ENCODE assay signal across 9 cellular contexts in genomic region chr6:100229512-100229911, GRCh38.
DNase-seq lines count a peak whose midpoint lies in the region; ATAC-seq and TF ChIP-seq lines count a peak whose summit lies in the region.
"Had no signal": no experiment of that assay in that cellular context is flagged by ENCODE, and none has a peak within 500 bp of the region (broad histone marks: within the 10 kb centered on the region; RNA-seq: fewer than 3 reads in every experiment).

No MANE protein-coding gene starts in this region.

- H3K4me2 ChIP-seq in MM.1S (ENCODE audit: low read depth, low read length) = peak overlapping the region; percentile 89
- peak overlapping the region; percentile 88 for H3K4me2 ChIP-seq in osteoblast (ENCODE audit: insufficient read depth, low read length)

- no peaks in the 10 kb centered on the region for H3F3A ChIP-seq in MM.1S (ENCODE audit: insufficient read depth, low read length)

- TF ChIP-seq CTCF in MM.1S (IDR thresholded peaks at IDR 0.05; ENCODE audit: low read length) = no peak
- no peak for TF ChIP-seq CTCF in dorsolateral prefrontal cortex (IDR thresholded peaks at IDR 0.05 in 54 of 56, conservative IDR thresholded peaks at IDR 0.05 in 2 of 56; ENCODE audit: low read depth in 1 of 56, partially characterized antibody in 56 of 56)
- TF ChIP-seq CTCF in osteoblast (IDR thresholded peaks at IDR 0.05; ENCODE audit: extremely low read depth, low read depth, low read length) = no peak
- no peak for TF ChIP-seq CTCF in uterus (IDR thresholded peaks at IDR 0.05)

- no peaks in the 10 kb centered on the region for H3K27me3 ChIP-seq in MM.1S (replicated peaks; ENCODE audit: insufficient read depth, low read length)
- H3K27me3 ChIP-seq in dorsolateral prefrontal cortex = peaks cover 0 to 11% (median 0%) of the 10 kb centered on the region in 45 donors
- no peaks in the 10 kb centered on the region for H3K27me3 ChIP-seq in osteoblast (ENCODE audit: insufficient read depth, low read length)
- peaks cover 0 to 4% of the 10 kb centered on the region in 2 donors for H3K27me3 ChIP-seq in uterus

- TF ChIP-seq POLR2A in uterus (IDR thresholded peaks at IDR 0.05) = no peak

- no peaks in the 10 kb centered on the region for H3K9me2 ChIP-seq in MM.1S (replicated peaks; ENCODE audit: insufficient read depth, low read length)

- H4K20me1 ChIP-seq in MM.1S (ENCODE audit: insufficient read depth, low read length) (no peaks in the 10 kb centered on the region), osteoblast (ENCODE audit: insufficient read depth, low read length) (no peaks in the 10 kb centered on the region)

- intact Hi-C loops in dorsolateral prefrontal cortex (cut with DNase I) = no loop called here
- intact Hi-C loops in uterus (cut with DNase I; ENCODE audit: low total_unique reads) = no loop called here

- DNase-seq in DMS53 (lab: John Stamatoyannopoulos, UW) = peak; percentile 71
- no peak for DNase-seq in MM.1S
- no peak for DNase-seq in dorsolateral prefrontal cortex
- no peak for DNase-seq in osteoblast (ENCODE audit: insufficient read length, low spot score, missing footprints)
- DNase-seq in uterus = no peak
- no peak for DNase-seq in anterior cingulate cortex (lab: John Stamatoyannopoulos, UW)

- H3K9me3 ChIP-seq in MM.1S (replicated peaks; ENCODE audit: insufficient read depth, low read length) = no peaks in the 10 kb centered on the region
- H3K9me3 ChIP-seq in osteoblast (ENCODE audit: low read depth, low read length) = no peaks in the 10 kb centered on the region
- no peaks in the 10 kb centered on the region for H3K9me3 ChIP-seq in uterus
- H3K9me3 ChIP-seq: mucosa of descending colon had no signal

- H3K36me3 ChIP-seq in MM.1S (replicated peaks; ENCODE audit: insufficient read depth, low read length) (no peaks in the 10 kb centered on the region), osteoblast (ENCODE audit: insufficient read depth, low read length) (no peaks in the 10 kb centered on the region), uterus (no peaks in the 10 kb centered on the region)

- no peak overlapping the region for H3K27ac ChIP-seq in MM.1S (ENCODE audit: low read length)
- H3K27ac ChIP-seq in dorsolateral prefrontal cortex = peak overlapping the region in 1 of 59 donors; percentile 18
- peak overlapping the region; percentile 74 for H3K27ac ChIP-seq in osteoblast (ENCODE audit: low read depth, low read length)
- no peak overlapping the region for H3K27ac ChIP-seq in uterus

- H3K4me1 ChIP-seq in MM.1S (ENCODE audit: low read length) (0 out of 2 replicates have a peak, but pooled peaks cover 6% of the 10 kb centered on the region), osteoblast (ENCODE audit: insufficient read depth, low read length) (peaks cover 14% of the 10 kb centered on the region), uterus (no peaks in the 10 kb centered on the region)

- H3K9ac ChIP-seq in MM.1S (ENCODE audit: low read length) = peak overlapping the region; percentile 57; the same call in 1 of the 2 replicates

- H2AFZ ChIP-seq in MM.1S (ENCODE audit: low read length) (peak overlapping the region; percentile 86), osteoblast (ENCODE audit: low read length) (peak overlapping the region; percentile 97)

- H3K4me3 ChIP-seq in MM.1S (ENCODE audit: low read length) (peak overlapping the region; percentile 57), dorsolateral prefrontal cortex (peak overlapping the region in 44 of 59 donors; percentile 29 to 74 (median 56)), osteoblast (ENCODE audit: insufficient read depth, low read length) (peak overlapping the region; percentile 72), uterus (no peak overlapping the region)
- H3K4me3 ChIP-seq: mucosa of descending colon had no signal

- ATAC-seq in HG02571 (IDR thresholded peaks at IDR 0.05; ENCODE audit: unreplicated experiment) = no peak
- no peak for ATAC-seq in HG03196 (IDR thresholded peaks at IDR 0.05; ENCODE audit: unreplicated experiment)

- H3K79me2 ChIP-seq in MM.1S (ENCODE audit: low read length) (no peaks in the 10 kb centered on the region), osteoblast (ENCODE audit: insufficient read depth, low read length) (no peaks in the 10 kb centered on the region)

Comparison
In these comparisons a context has a peak if more than half of its experiments do, and no peak if none do; other contexts are left out.
1. H3K4me3 ChIP-seq: peak in MM.1S (single experiment), dorsolateral prefrontal cortex (44 of 59) and osteoblast (single experiment); none in uterus (0 of 2).